In genomic region chr10:58266826-58267712, GRCh38 we compare ENCODE assay signal across 8 cellular contexts. TPM values are rescaled to one million over a fixed set of nuclear protein-coding genes. Genes with fewer than 3 reads are reported as not detected.
A peak's percentile ranks its signal among the peaks of the same experiment; 100 is the strongest.
DNase-seq lines count a peak whose midpoint lies in the region; ATAC-seq, FAIRE-seq and TF ChIP-seq lines count a peak whose summit lies in the region.

No MANE protein-coding gene starts in this region.

- H3K79me2 ChIP-seq in GM12878 (ENCODE audit: control insufficient read depth, insufficient read depth, low read length) (peaks cover 79% of the 10 kb centered on the region), hepatocyte (peaks cover 62% of the 10 kb centered on the region)

- WGBS in GM12878 (ENCODE audit: insufficient coverage, insufficient replicate concordance, low lambda C conversion rate, missing lambda C conversion rate), result 1% methylated on average over 45 of the region's 53 CpGs
- WGBS in hepatocyte (ENCODE audit: low lambda C conversion rate, missing lambda C conversion rate), result under 1% methylated on average over 39 of the region's 53 CpGs
- 1% methylated on average over 39 to 53 of the region's 53 CpGs for WGBS in psoas muscle, 3 donors

- POLR2A ChIA-PET in GM12878 (lab: Charles Lee), result no interaction called here

- no peak for TF ChIP-seq POLR2A in GM12878 (IDR thresholded peaks at IDR 0.05; ENCODE audit: low read depth, low read length)

- H3K4me3 ChIP-seq in GM12878, result peak overlapping the region; percentile 80
- peak overlapping the region; percentile 50 for H3K4me3 ChIP-seq in hepatocyte
- peak overlapping the region; percentile 90 for H3K4me3 ChIP-seq in psoas muscle

- H4K20me1 ChIP-seq in GM12878 (ENCODE audit: control insufficient read depth, insufficient read depth) (no peaks in the 10 kb centered on the region), hepatocyte (ENCODE audit: insufficient read depth, poor library complexity, severe bottlenecking) (no peaks in the 10 kb centered on the region)

- H3K4me2 ChIP-seq in GM12878 (ENCODE audit: control insufficient read depth, insufficient read depth) (peak overlapping the region; percentile 84), hepatocyte (peak overlapping the region; percentile 87)

- H3K9me3 ChIP-seq in GM12878 (replicated peaks; ENCODE audit: control insufficient read depth, insufficient read depth, low read length) (no peaks in the 10 kb centered on the region; the same call in 2 of the 3 replicates), hepatocyte (ENCODE audit: low read depth) (no peaks in the 10 kb centered on the region), psoas muscle (no peaks in the 10 kb centered on the region)

- CTCF ChIA-PET in GM12878 (lab: Yijun Ruan, JAX), result interaction anchor here (0.6 to 2.2 kb wide), 4 partner anchors 24 to 855 kb away, joined by 3 to 8 read pairs (median 4); no protein-coding TSS in a partner anchor

- no peaks in the 10 kb centered on the region for H3K36me3 ChIP-seq in GM12878 (ENCODE audit: control insufficient read depth in 2 of 2, insufficient read depth in 2 of 2, low read length in 1 of 2)
- no peaks in the 10 kb centered on the region for H3K36me3 ChIP-seq in hepatocyte (replicated peaks; ENCODE audit: insufficient read depth, low read depth)
- H3K36me3 ChIP-seq in psoas muscle (ENCODE audit: insufficient read depth in 1 of 2, low read depth in 1 of 2), result no peaks in the 10 kb centered on the region

- H3K9me2 ChIP-seq in hepatocyte (replicated peaks; ENCODE audit: insufficient read depth), result no peaks in the 10 kb centered on the region

- H3K4me1 ChIP-seq in GM12878 (ENCODE audit: control insufficient read depth, insufficient read depth, low read length) (0 out of 2 replicates have a peak, but pooled peaks cover 5% of the 10 kb centered on the region), hepatocyte (ENCODE audit: insufficient read depth) (peaks cover 7% of the 10 kb centered on the region), psoas muscle (peaks cover 31% of the 10 kb centered on the region)

- DNase-seq in AG08396 (ENCODE audit: low spot score) (peak; percentile 34), T follicular helper cell (ENCODE audit: low read depth) (peak; percentile 20), GM12878 (ENCODE audit: low read depth, low spot score) (no peak), hepatocyte (ENCODE audit: low spot score) (peak; percentile 53), psoas muscle (peak; percentile 57 to 81), COLO829 (ENCODE audit: low spot score) (no peak)

- BruUV-seq in GM12878 (replicated peaks; lab: Mats Ljungman, UMichigan), result no TSS peak

- H3K9ac ChIP-seq in GM12878 (ENCODE audit: control insufficient read depth, insufficient read depth, low read length), result peak overlapping the region; percentile 78

- TF ChIP-seq RAD21 in GM12878 (IDR thresholded peaks at IDR 0.05; ENCODE audit: insufficient read depth, low read depth, low read length), result no peak

- H3K27ac ChIP-seq in GM12878 (ENCODE audit: control insufficient read depth, insufficient read depth) (peak overlapping the region; percentile 80), hepatocyte (peak overlapping the region; percentile 94), psoas muscle (peak overlapping the region; percentile 97)

- RAD21 ChIA-PET in GM12878 (lab: Charles Lee; ENCODE audit: unreplicated experiment), result interaction anchor here (0.7 to 1.8 kb wide), 4 partner anchors 23 to 118 kb away, joined by 3 to 7 read pairs (median 4); partner anchors contain the start of gene TFAM

- no peak for TF ChIP-seq CTCF in GM12878 (IDR thresholded peaks at IDR 0.05 in 2 of 3, conservative IDR thresholded peaks at IDR 0.05 in 1 of 3; ENCODE audit: control insufficient read depth in 2 of 3, extremely low read depth in 1 of 3, insufficient read depth in 1 of 3, low read depth in 3 of 3, low read length in 3 of 3)
- TF ChIP-seq CTCF in hepatocyte (IDR thresholded peaks at IDR 0.05; ENCODE audit: poor library complexity), result no peak
- no peak for TF ChIP-seq CTCF in psoas muscle (IDR thresholded peaks at IDR 0.05)

- SMC1A ChIA-PET in GM12878 (lab: Charles Lee; ENCODE audit: uncharacterized antibody, unreplicated experiment), result interaction anchor here (0.7 to 1.2 kb wide), 3 partner anchors 26 to 90 kb away, joined by 3 to 5 read pairs (median 4); no protein-coding TSS in a partner anchor

- FAIRE-seq in GM12878 (lab: Jason Lieb, UNC), result no peak

- H2AFZ ChIP-seq in GM12878 (ENCODE audit: control insufficient read depth, low read depth, low read length) (peak overlapping the region; percentile 81), hepatocyte (peak overlapping the region; percentile 51)

- intact Hi-C loops in GM12878 (cut with micrococcal nuclease; ENCODE audit: unreplicated experiment) (loop anchor here (5.0 to 10.0 kb wide), 2 partner anchors 70 to 1638 kb away; partner anchors contain the start of genes CCDC6 and UBE2D1), psoas muscle (cut with DNase I) (no loop called here)

- H3K27me3 ChIP-seq in GM12878 (replicated peaks in 1 of 2; ENCODE audit: control insufficient read depth in 2 of 2, insufficient read depth in 2 of 2, low read length in 1 of 2) (no peaks in the 10 kb centered on the region), hepatocyte (no peaks in the 10 kb centered on the region), psoas muscle (ENCODE audit: insufficient read depth in 3 of 3, low read length in 2 of 3) (no peaks in the 10 kb centered on the region)

- in situ Hi-C loops in GM12878 (cut with MboI), result no loop called here

- TF ChIP-seq EP300 in GM12878 (IDR thresholded peaks at IDR 0.05; ENCODE audit: borderline replicate concordance in 1 of 2, control insufficient read depth in 1 of 2, low read depth in 2 of 2, low read length in 2 of 2), result no peak

- ATAC-seq in GM19025 (IDR thresholded peaks at IDR 0.05; ENCODE audit: low read depth, unreplicated experiment) (peak; percentile 1), HG03571 (IDR thresholded peaks at IDR 0.05; ENCODE audit: unreplicated experiment) (peak; percentile 5), GM12878 (peak; percentile 18), psoas muscle (peak in 3 of 4 donors; percentile 7 to 28 (median 24))

TF ChIP-seq in GM12878, 131 proteins besides CTCF, POLR2A, EP300 and RAD21 (continues in another document):
- TF ChIP-seq SMAD1 (IDR thresholded peaks at IDR 0.05; ENCODE audit: low read depth, partially characterized antibody), result no peak
- TF ChIP-seq ZNF274 (IDR thresholded peaks at IDR 0.05; ENCODE audit: insufficient read depth, insufficient read length), result no peak
- peak; percentile 44 to 66; a peak in 3 of 4 replicates for TF ChIP-seq BHLHE40 (IDR thresholded peaks at IDR 0.05; ENCODE audit: borderline replicate concordance in 1 of 2, low read depth in 2 of 2, low read length in 1 of 2)
- TF ChIP-seq SRF (IDR thresholded peaks at IDR 0.05; ENCODE audit: low read depth in 2 of 2, low read length in 2 of 2), result no peak

RNA-seq across cellular contexts. Expression of gene IPMK, which starts 0.6 kb away (rescaled TPM):
- total RNA-seq in GM12878 (2013; cell fraction: nucleolus; rRNA removed), result 20.1 TPM in 2 replicates
- total RNA-seq in GM12878 (2014; rRNA removed), result 3.7 and 4.2 TPM in 2 replicates
- total RNA-seq in GM12878 (2014; rRNA removed; fragmentation: Illumina TruSeq; extraction: Trizol), result 4.4 and 4.6 TPM in 2 replicates
- 3.5 and 3.8 TPM in 2 replicates for total RNA-seq in GM12878 (2021)
- 1.3 TPM for polyA plus RNA-seq in GM12878 (2011; ENCODE audit: low read depth)
- 7.5 and 14.8 TPM in 2 replicates for polyA plus RNA-seq in GM12878 (2011; rRNA removed)
- polyA plus RNA-seq in GM12878 (2011; cell fraction: cytosol; rRNA removed), result 1.7 and 1.9 TPM in 2 replicates
- 4.3 and 5.3 TPM in 2 replicates for polyA plus RNA-seq in GM12878 (2011; cell fraction: nucleus; rRNA removed)
- polyA plus RNA-seq in GM12878 (2012), result 3.1 and 5.3 TPM in 2 replicates
- polyA plus RNA-seq in GM12878 (2014; fragmentation: Illumina TruSeq; extraction: Trizol), result 3.4 and 4.2 TPM in 2 replicates
- polyA plus RNA-seq in GM12878 (2014; fragmentation: Nextera tagmentation; extraction: Ambion mirVana), result 1 to 10 TPM in 1 of 2 experiments, under 1 TPM in 1; 0.84 to 1.5 TPM
- polyA plus RNA-seq in GM12878 (2014; rRNA removed), result 2.0 and 2.3 TPM in 2 replicates
- 1 to 10 TPM; 3.8 to 4.1 TPM for polyA plus RNA-seq in GM12878 (2016; fragmentation: Nextera tagmentation; extraction: Ambion mirVana)
- polyA minus RNA-seq in GM12878 (2011; rRNA and poly(A)+ RNA removed), result 4.4 and 5.3 TPM in 2 replicates
- 3.5 and 4.1 TPM in 2 replicates for polyA minus RNA-seq in GM12878 (2011; cell fraction: cytosol; rRNA and poly(A)+ RNA removed)
- polyA minus RNA-seq in GM12878 (2011; cell fraction: nucleus; rRNA and poly(A)+ RNA removed), result 6.3 and 8.6 TPM in 2 replicates
- total RNA-seq in hepatocyte, result 15.1 and 17.5 TPM in 2 replicates
- 2.9 and 3.5 TPM in 2 replicates for polyA plus RNA-seq in hepatocyte
- 10 to 100 TPM in 1 of 4 donors, 1 to 10 TPM in 3; 3.7 to 10.8 (median 4.4) TPM for total RNA-seq in psoas muscle
- polyA plus RNA-seq in psoas muscle, result 1 to 10 TPM; 2.3 to 5.6 (median 2.6) TPM

RNA-seq across cellular contexts. Expression of gene CISD1, which starts 1.9 kb away (rescaled TPM):
- total RNA-seq in GM12878 (2013; cell fraction: nucleolus; rRNA removed), result 7.4 and 9.0 TPM in 2 replicates
- total RNA-seq in GM12878 (2014; rRNA removed), result 23.0 and 26.0 TPM in 2 replicates
- total RNA-seq in GM12878 (2014; rRNA removed; fragmentation: Illumina TruSeq; extraction: Trizol), result 42.7 and 46.8 TPM in 2 replicates
- 31.8 and 34.3 TPM in 2 replicates for total RNA-seq in GM12878 (2021)
- 20.4 TPM for polyA plus RNA-seq in GM12878 (2011; ENCODE audit: low read depth)
- 71.6 and 88.7 TPM in 2 replicates for polyA plus RNA-seq in GM12878 (2011; rRNA removed)
- 21.3 and 27.3 TPM in 2 replicates for polyA plus RNA-seq in GM12878 (2011; cell fraction: cytosol; rRNA removed)
- 11.8 and 13.8 TPM in 2 replicates for polyA plus RNA-seq in GM12878 (2011; cell fraction: nucleus; rRNA removed)
- polyA plus RNA-seq in GM12878 (2012), result 24.1 and 29.1 TPM in 2 replicates
- polyA plus RNA-seq in GM12878 (2014; fragmentation: Illumina TruSeq; extraction: Trizol), result 45.4 and 48.0 TPM in 2 replicates
- polyA plus RNA-seq in GM12878 (2014; fragmentation: Nextera tagmentation; extraction: Ambion mirVana), result 100 to 1,000 TPM; 156 to 162 TPM
- polyA plus RNA-seq in GM12878 (2014; rRNA removed), result 21.8 and 28.5 TPM in 2 replicates
- 100 to 1,000 TPM; 129 to 139 TPM for polyA plus RNA-seq in GM12878 (2016; fragmentation: Nextera tagmentation; extraction: Ambion mirVana)
- 5.0 and 11.0 TPM in 2 replicates for polyA minus RNA-seq in GM12878 (2011; rRNA and poly(A)+ RNA removed)
- polyA minus RNA-seq in GM12878 (2011; cell fraction: cytosol; rRNA and poly(A)+ RNA removed), result 4.1 and 8.7 TPM in 2 replicates
- 2.2 and 3.1 TPM in 2 replicates for polyA minus RNA-seq in GM12878 (2011; cell fraction: nucleus; rRNA and poly(A)+ RNA removed)
- 37.8 and 47.0 TPM in 2 replicates for total RNA-seq in hepatocyte
- polyA plus RNA-seq in hepatocyte, result 94.4 and 95.9 TPM in 2 replicates
- 100 to 1,000 TPM in 3 of 4 donors, 10 to 100 TPM in 1; 64.5 to 134 (median 112) TPM for total RNA-seq in psoas muscle
- polyA plus RNA-seq in psoas muscle, result 10 to 100 TPM; 87.7 to 95.3 (median 89.1) TPM

Comparison
In these comparisons a context has a peak if more than half of its experiments do, and no peak if none do; other contexts are left out.
1. DNase-seq: peak in AG08396 (single experiment), T follicular helper cell (single experiment), hepatocyte (single experiment) and psoas muscle (2 of 2); none in GM12878 (single experiment) and COLO829 (single experiment).
2. Peak in every context shown above with its lines, with median percentiles within 50 percentile points of each other: ATAC-seq, H3K27ac ChIP-seq and H3K4me3 ChIP-seq.